In genomic region chr13:40801255-40802217, GRCh38 we compare ENCODE assay signal across 16 cellular contexts.
"Had no signal": no experiment of that assay in that cellular context is flagged by ENCODE, and none has a peak within 500 bp of the region (broad histone marks: within the 10 kb centered on the region; RNA-seq: fewer than 3 reads in every experiment).

No MANE protein-coding gene starts in this region.

- H3K27me3 ChIP-seq: gastrocnemius medialis, sigmoid colon had no signal

- H3K27me3 Mint-ChIP-seq: activated CD4-positive, alpha-beta T cell treated with anti-CD3 and anti-CD28 coated beads, Interleukin-2, amount 10 ng/mL, durations not matched to agents 7 days and 5 days; activated T-helper 17 cell treated with anti-CD3 and anti-CD28 coated beads, Interleukin-2, amount 50 U/mL, for 72 hours; naive thymus-derived CD8-positive, alpha-beta T cell; stimulated activated naive CD8-positive, alpha-beta T cell treated with anti-CD3 and anti-CD28 coated beads, Interleukin-15, Interleukin-2, amounts not matched to agents 100 ng/mL and 50 ng/mL, for 24 hours; T-helper 17 cell had no signal

- H3K9me3 Mint-ChIP-seq: activated CD4-positive, alpha-beta T cell treated with anti-CD3 and anti-CD28 coated beads, Interleukin-2, amount 10 ng/mL, durations not matched to agents 7 days and 5 days; activated naive CD4-positive, alpha-beta T cell treated with anti-CD3 and anti-CD28 coated beads for 36 hours; activated T-helper 17 cell treated with anti-CD3 and anti-CD28 coated beads, Interleukin-2, amount 50 U/mL, for 72 hours; naive thymus-derived CD8-positive, alpha-beta T cell; stimulated activated naive CD8-positive, alpha-beta T cell treated with anti-CD3 and anti-CD28 coated beads, Interleukin-15, Interleukin-2, amounts not matched to agents 100 ng/mL and 50 ng/mL, for 24 hours had no signal

- H3K27ac Mint-ChIP-seq: activated CD4-positive, alpha-beta T cell treated with anti-CD3 and anti-CD28 coated beads, Interleukin-2, amount 10 ng/mL, durations not matched to agents 7 days and 5 days; activated naive CD4-positive, alpha-beta T cell treated with anti-CD3 and anti-CD28 coated beads for 36 hours; activated T-helper 17 cell treated with anti-CD3 and anti-CD28 coated beads, Interleukin-2, amount 50 U/mL, for 72 hours; stimulated activated naive CD8-positive, alpha-beta T cell treated with anti-CD3 and anti-CD28 coated beads, Interleukin-15, Interleukin-2, amounts not matched to agents 100 ng/mL and 50 ng/mL, for 24 hours; T-helper 17 cell had no signal

- H3K27ac ChIP-seq: gastrocnemius medialis, sigmoid colon, thoracic aorta had no signal

- H3K4me3 Mint-ChIP-seq: activated CD4-positive, alpha-beta T cell treated with anti-CD3 and anti-CD28 coated beads, Interleukin-2, amount 10 ng/mL, durations not matched to agents 7 days and 5 days; activated naive CD4-positive, alpha-beta T cell treated with anti-CD3 and anti-CD28 coated beads for 36 hours; activated T-helper 17 cell treated with anti-CD3 and anti-CD28 coated beads, Interleukin-2, amount 50 U/mL, for 72 hours; naive thymus-derived CD8-positive, alpha-beta T cell; stimulated activated naive CD8-positive, alpha-beta T cell treated with anti-CD3 and anti-CD28 coated beads, Interleukin-15, Interleukin-2, amounts not matched to agents 100 ng/mL and 50 ng/mL, for 24 hours; T-helper 17 cell had no signal

- H3K4me3 ChIP-seq: gastrocnemius medialis, sigmoid colon, thoracic aorta had no signal

- DNase-seq: activated CD4-positive, alpha-beta T cell treated with anti-CD3 and anti-CD28 coated beads, Interleukin-2, amount 10 ng/mL, durations not matched to agents 7 days and 5 days; activated CD4-positive, CD25-positive, alpha-beta regulatory T cell; activated naive CD4-positive, alpha-beta T cell treated with anti-CD3 and anti-CD28 coated beads for 36 hours; activated T-cell treated with anti-CD3 and anti-CD28 coated beads for 4 hours; cortex of kidney; effector memory CD4-positive, alpha-beta T cell; gastrocnemius medialis; left ventricle myocardium superior; naive thymus-derived CD8-positive, alpha-beta T cell; sigmoid colon; stimulated activated CD4-positive, alpha-beta T cell treated with anti-CD3 and anti-CD28 coated beads, Interleukin-12 subunit alpha, Interleukin-12 subunit beta, amount 100 ng/mL, for 4 hours; stimulated activated CD4-positive, alpha-beta T cell treated with anti-CD3 and anti-CD28 coated beads, Interleukin-2, amount 100 ng/mL, for 48 hours; T-helper 17 cell had no signal

- H3K4me1 ChIP-seq: gastrocnemius medialis, sigmoid colon had no signal

- ATAC-seq: activated T-helper 17 cell treated with anti-CD3 and anti-CD28 coated beads, Interleukin-2, amount 50 U/mL, for 72 hours; gastrocnemius medialis; left ventricle myocardium superior; naive thymus-derived CD8-positive, alpha-beta T cell; T-helper 17 cell had no signal

- H3K9me3 ChIP-seq: gastrocnemius medialis, sigmoid colon, thoracic aorta had no signal
